ENCODE assay signal across 8 cellular contexts in the genomic region with DNA sequence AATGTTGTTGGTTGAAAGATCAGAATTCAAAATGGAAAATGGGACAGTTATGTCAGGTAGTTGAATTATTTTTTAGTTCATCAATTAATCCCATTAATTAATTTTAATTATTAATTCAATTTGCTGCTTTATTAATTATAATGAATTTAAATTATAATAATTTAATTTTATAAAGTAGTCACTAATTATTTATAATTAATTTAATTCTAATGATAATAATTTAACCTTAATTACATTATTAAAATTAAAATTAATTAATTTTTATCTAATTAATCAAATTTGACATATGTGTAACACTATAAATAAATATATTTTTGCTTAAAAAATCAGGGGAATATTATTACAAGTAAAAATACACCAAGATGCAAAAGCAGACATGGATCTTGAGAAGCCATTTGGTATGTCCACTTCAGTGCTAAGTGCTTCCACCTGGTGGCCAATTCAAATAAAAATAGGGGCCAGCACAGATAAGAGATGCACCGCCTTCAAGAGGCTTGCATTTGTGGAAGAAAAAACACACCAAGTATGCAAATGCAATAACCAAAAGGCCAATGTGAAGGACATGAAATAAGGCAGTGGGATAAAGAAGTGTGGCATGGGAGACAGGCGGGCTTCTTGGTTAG.
DNase-seq lines count a peak whose midpoint lies in the region; ATAC-seq and TF ChIP-seq lines count a peak whose summit lies in the region.

No MANE protein-coding gene starts in this region.

- CTCF ChIA-PET in activated naive CD4-positive, alpha-beta T cell treated with anti-CD3 and anti-CD28 coated beads for 36 hours (lab: Charles Lee): interaction anchor here (3.7 kb wide), 1 partner anchor 153 kb away, joined by 9 read pairs; no protein-coding TSS in a partner anchor

- no peak overlapping the region for H3K4me3 Mint-ChIP-seq in activated naive CD4-positive, alpha-beta T cell treated with anti-CD3 and anti-CD28 coated beads for 36 hours

- DNase-seq in activated naive CD4-positive, alpha-beta T cell treated with anti-CD3 and anti-CD28 coated beads for 36 hours: peak; percentile 64
- DNase-seq in activated naive CD4-positive, alpha-beta T cell (lab: John Stamatoyannopoulos, UW): no peak
- peak; percentile 48 for DNase-seq in LoVo (ENCODE audit: low spot score)
- DNase-seq in SW480 (ENCODE audit: low spot score): peak; percentile 31
- DNase-seq in erythroblast (lab: John Stamatoyannopoulos, UW): peak; percentile 89
- peak; percentile 74 for DNase-seq in pons (ENCODE audit: low spot score)

- intact Hi-C loops in activated naive CD4-positive, alpha-beta T cell treated with anti-CD3 and anti-CD28 coated beads for 36 hours (cut with micrococcal nuclease): no loop called here

- peaks cover 79% of the 10 kb centered on the region for H3K4me1 Mint-ChIP-seq in activated naive CD4-positive, alpha-beta T cell treated with anti-CD3 and anti-CD28 coated beads for 36 hours (ENCODE audit: low read depth)

- H3K9me3 Mint-ChIP-seq in activated naive CD4-positive, alpha-beta T cell treated with anti-CD3 and anti-CD28 coated beads for 36 hours: no peaks in the 10 kb centered on the region

- no peak for TF ChIP-seq POLR2A in erythroblast (IDR thresholded peaks at IDR 0.05; ENCODE audit: low read length)

- no peak for ATAC-seq in HG03460 (IDR thresholded peaks at IDR 0.05; ENCODE audit: unreplicated experiment)
- no peak for ATAC-seq in GM21367 (IDR thresholded peaks at IDR 0.05; ENCODE audit: unreplicated experiment)

- H3K36me3 Mint-ChIP-seq in activated naive CD4-positive, alpha-beta T cell treated with anti-CD3 and anti-CD28 coated beads for 36 hours (ENCODE audit: low read depth): peaks cover 32% of the 10 kb centered on the region

- no peaks in the 10 kb centered on the region for H3K27me3 Mint-ChIP-seq in activated naive CD4-positive, alpha-beta T cell treated with anti-CD3 and anti-CD28 coated beads for 36 hours (ENCODE audit: low read depth)

- no peak overlapping the region for H3K27ac Mint-ChIP-seq in activated naive CD4-positive, alpha-beta T cell treated with anti-CD3 and anti-CD28 coated beads for 36 hours

Comparison
In these comparisons a context has a peak if more than half of its experiments do, and no peak if none do; other contexts are left out.
1. DNase-seq: peak in activated naive CD4-positive, alpha-beta T cell treated with anti-CD3 and anti-CD28 coated beads for 36 hours (single experiment), LoVo (single experiment), SW480 (single experiment), erythroblast (2 of 2) and pons (single experiment); none in activated naive CD4-positive, alpha-beta T cell (0 of 4).